Comparison of ENCODE assay signal across 10 cellular contexts in the genomic region with DNA sequence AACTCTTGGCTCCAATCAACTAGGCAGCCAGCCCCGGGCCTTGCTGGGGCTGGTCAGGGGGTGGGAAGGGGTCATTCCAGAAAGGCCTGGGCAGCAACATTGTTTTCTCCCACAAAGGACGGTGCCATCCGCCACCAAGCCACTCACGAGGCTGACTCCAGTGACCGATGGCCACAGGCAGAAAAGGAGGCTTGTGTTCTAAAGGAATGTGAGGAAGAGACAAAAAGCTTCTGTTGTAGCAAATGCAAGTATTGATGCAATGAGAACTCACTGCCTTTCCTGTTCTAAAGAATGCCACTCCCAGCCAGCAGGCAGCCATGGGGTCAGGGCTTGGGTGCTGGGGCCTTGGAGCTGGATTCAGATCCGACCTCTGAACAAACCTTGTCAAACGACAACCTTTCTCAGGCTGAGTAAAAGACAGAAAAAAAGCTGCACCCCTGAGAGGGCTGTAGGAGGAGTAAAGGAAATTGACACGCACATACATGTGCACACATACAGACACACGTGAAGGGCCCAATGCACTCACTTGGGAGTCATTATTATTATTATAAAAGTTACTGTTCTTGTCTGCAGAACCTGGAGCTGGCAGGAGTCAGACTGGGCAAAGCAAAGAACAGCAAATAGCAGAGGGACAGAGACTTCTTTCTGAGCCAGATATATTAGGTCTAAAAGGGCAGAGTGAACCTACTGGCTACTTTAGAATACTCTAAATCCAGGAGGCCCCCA. TPM values are rescaled to one million over a fixed set of nuclear protein-coding genes. Genes with fewer than 3 reads are reported as not detected.
A peak's percentile ranks its signal among the peaks of the same experiment; 100 is the strongest.
DNase-seq lines count a peak whose midpoint lies in the region; FAIRE-seq and TF ChIP-seq lines count a peak whose summit lies in the region.
"Had no signal": no experiment of that assay in that cellular context is flagged by ENCODE, and none has a peak within 500 bp of the region (broad histone marks: within the 10 kb centered on the region; RNA-seq: fewer than 3 reads in every experiment).

No MANE protein-coding gene starts in this region.

- H3K27ac ChIP-seq in Peyer's patch (peak overlapping the region; percentile 10 to 49 (median 30)), neuronal stem cell (replicated peaks; ENCODE audit: low read length) (peak overlapping the region; percentile 78), thyroid gland (no peak overlapping the region)
- peak overlapping the region; percentile 59 for H3K27ac ChIP-seq in effector memory CD4-positive, alpha-beta T cell (ENCODE audit: insufficient read depth, low read length, poor library complexity, severe bottlenecking)

- no peaks in the 10 kb centered on the region for H3K79me1 ChIP-seq in neuronal stem cell (ENCODE audit: low read depth, low read length)

- whole genome bisulfite sequencing in neuronal stem cell (ENCODE audit: extremely low coverage in 2 of 2, insufficient read length in 2 of 2, insufficient replicate concordance in 1 of 2), 2 donors, result no CpG with 5 or more reads among the region's 9 CpGs
- WGBS in thyroid gland, 2 donors, result 85% methylated on average over 9 of the region's 9 CpGs

- H4K91ac ChIP-seq in neuronal stem cell (ENCODE audit: low read depth, low read length, poor library complexity), result no peak overlapping the region

- H3K9ac ChIP-seq in neuronal stem cell (ENCODE audit: low read depth, low read length, poor library complexity), result no peak overlapping the region

- H3K36me3 ChIP-seq in Peyer's patch (no peaks in the 10 kb centered on the region), neuronal stem cell (replicated peaks in 1 of 2; ENCODE audit: control insufficient read depth in 2 of 2, insufficient read depth in 2 of 2, low read length in 2 of 2) (no peaks in the 10 kb centered on the region), thyroid gland (no peaks in the 10 kb centered on the region)
- no peaks in the 10 kb centered on the region for H3K36me3 ChIP-seq in effector memory CD4-positive, alpha-beta T cell (ENCODE audit: control insufficient read depth, insufficient read depth, low read length)

- H3K18ac ChIP-seq in neuronal stem cell (ENCODE audit: low read length), result peak overlapping the region; percentile 29

- FAIRE-seq in RCC 7860 (lab: Jason Lieb, UNC), result no peak

- peak overlapping the region; percentile 50 for H2BK5ac ChIP-seq in neuronal stem cell (ENCODE audit: low read length)

- H4K8ac ChIP-seq in neuronal stem cell (ENCODE audit: low read depth, low read length), result no peak overlapping the region

- H3K4me3 ChIP-seq in Peyer's patch (no peak overlapping the region), neuronal stem cell (ENCODE audit: low read length in 2 of 2) (no peak overlapping the region), thyroid gland (replicated peaks in 1 of 3) (no peak overlapping the region)
- no peak overlapping the region for H3K4me3 ChIP-seq in effector memory CD4-positive, alpha-beta T cell (ENCODE audit: insufficient read depth, low read depth, low read length, poor library complexity, severe bottlenecking)

- peaks cover 0 to 10% (median 3%) of the 10 kb centered on the region in 4 donors for H3K9me3 ChIP-seq in Peyer's patch
- H3K9me3 ChIP-seq in effector memory CD4-positive, alpha-beta T cell (ENCODE audit: control insufficient read depth, low read length), result no peaks in the 10 kb centered on the region
- H3K9me3 ChIP-seq in neuronal stem cell (replicated peaks in 1 of 2; ENCODE audit: control insufficient read depth in 2 of 2, insufficient read depth in 1 of 2, low read depth in 1 of 2, low read length in 2 of 2), result peaks cover 16 to 48% of the 10 kb centered on the region in 2 donors
- H3K9me3 ChIP-seq in thyroid gland, result no peaks in the 10 kb centered on the region

- H2AK5ac ChIP-seq in neuronal stem cell (ENCODE audit: low read depth, low read length), result peak overlapping the region; percentile 26

- TF ChIP-seq CTCF in Peyer's patch (IDR thresholded peaks at IDR 0.05) (no peak), thyroid gland (IDR thresholded peaks at IDR 0.05) (no peak)

- H2BK120ac ChIP-seq in neuronal stem cell (ENCODE audit: low read depth, low read length), result no peak overlapping the region

- H3K4me1 ChIP-seq in Peyer's patch, result peaks cover 0 to 7% (median 0%) of the 10 kb centered on the region in 4 donors
- peaks cover 14% of the 10 kb centered on the region for H3K4me1 ChIP-seq in effector memory CD4-positive, alpha-beta T cell (ENCODE audit: control insufficient read depth, insufficient read depth, low read length, poor library complexity, severe bottlenecking)
- H3K4me1 ChIP-seq in neuronal stem cell (ENCODE audit: control insufficient read depth in 2 of 2, insufficient read depth in 1 of 2, low read depth in 1 of 2, low read length in 2 of 2), result peaks cover 13 to 21% of the 10 kb centered on the region in 2 donors
- H3K4me1 ChIP-seq in thyroid gland, result peaks cover 6 to 7% of the 10 kb centered on the region in 2 donors

- no peak overlapping the region for H3K4me2 ChIP-seq in neuronal stem cell (ENCODE audit: insufficient read depth, low read length, poor library complexity, severe bottlenecking)

- H3K23ac ChIP-seq in neuronal stem cell (ENCODE audit: low read depth, low read length, poor library complexity), result no peak overlapping the region

- H2BK12ac ChIP-seq in neuronal stem cell (ENCODE audit: low read length), result no peak overlapping the region

- intact Hi-C loops in thyroid gland (cut with DNase I), result no loop called here

- H3K4ac ChIP-seq in neuronal stem cell (ENCODE audit: low read length), result no peak overlapping the region

- H3K27me3 ChIP-seq in Peyer's patch (no peaks in the 10 kb centered on the region), neuronal stem cell (ENCODE audit: control insufficient read depth in 3 of 3, insufficient read depth in 3 of 3, low read depth in 1 of 3, low read length in 3 of 3) (no peaks in the 10 kb centered on the region), thyroid gland (no peaks in the 10 kb centered on the region)
- H3K27me3 ChIP-seq in effector memory CD4-positive, alpha-beta T cell (replicated peaks; ENCODE audit: control insufficient read depth, insufficient read depth, low read length, poor library complexity, severe bottlenecking), result no peaks in the 10 kb centered on the region

- TF ChIP-seq POLR2A in Peyer's patch (IDR thresholded peaks at IDR 0.05), result no peak
- TF ChIP-seq POLR2A in thyroid gland (IDR thresholded peaks at IDR 0.05), result no peak

- peak in 12 of 14 donors; percentile 16 to 89 (median 76) for DNase-seq in C1 segment of cervical spinal cord (lab: John Stamatoyannopoulos, UW)
- no peak for DNase-seq in Peyer's patch
- no peak for DNase-seq in effector memory CD4-positive, alpha-beta T cell
- DNase-seq in neuronal stem cell (ENCODE audit: low spot score), result no peak
- no peak for DNase-seq in RKO (ENCODE audit: low spot score)
- no peak for DNase-seq in NCI-H82 (lab: John Stamatoyannopoulos, UW)
- DNase-seq in thyroid gland, result no peak
- no peak for DNase-seq in RCC 7860 (ENCODE audit: low spot score)
- DNase-seq: activated gamma-delta T cell, NCI-H345 had no signal

- peak overlapping the region; percentile 72 for H2AFZ ChIP-seq in neuronal stem cell (ENCODE audit: low read length)

- H2BK15ac ChIP-seq in neuronal stem cell (ENCODE audit: low read length), result peak overlapping the region; percentile 33

- no peak overlapping the region for H3K14ac ChIP-seq in neuronal stem cell (ENCODE audit: low read length)

RNA-seq across cellular contexts. Expression of a gene that starts 13.9 kb away (rescaled TPM):
- 100 to 1,000 TPM in 2 of 4 donors, 10 to 100 TPM in 2; 59.9 to 210 (median 95.0) TPM for total RNA-seq in Peyer's patch
- polyA plus RNA-seq in neuronal stem cell (2013, experiment 1 of 2), result 60.6 TPM
- polyA plus RNA-seq in neuronal stem cell (2013, experiment 2 of 2), result 61.2 TPM
- total RNA-seq in thyroid gland, result 100 to 1,000 TPM in 2 of 4 donors, 10 to 100 TPM in 2; 94.6 to 112 (median 99.4) TPM

RNA-seq across cellular contexts. Expression of a gene that starts 16.7 kb away (rescaled TPM):
- 1 to 10 TPM in 3 of 4 donors, not detected in 1; 1.8 to 9.1 (median 3.4) TPM for total RNA-seq in Peyer's patch
- polyA plus RNA-seq in neuronal stem cell (2013, experiment 1 of 2), result 1.1 TPM
- polyA plus RNA-seq in neuronal stem cell (2013, experiment 2 of 2), result 0.96 TPM
- total RNA-seq in thyroid gland, result 1 to 10 TPM in 1 of 4 donors, under 1 TPM in 1, not detected in 2; 0.89 to 4.9 TPM

Comparison
In these comparisons a context has a peak if more than half of its experiments do, and no peak if none do; other contexts are left out.
1. DNase-seq: peak in C1 segment of cervical spinal cord (12 of 14); none in Peyer's patch (0 of 3), effector memory CD4-positive, alpha-beta T cell (0 of 3), neuronal stem cell (single experiment), RKO (single experiment), NCI-H82 (single experiment), thyroid gland (0 of 2) and RCC 7860 (single experiment).
2. H3K27ac ChIP-seq: peak in Peyer's patch (4 of 4), effector memory CD4-positive, alpha-beta T cell (single experiment) and neuronal stem cell (single experiment); none in thyroid gland (0 of 3).